ENCODE assay signal across 1 cellular context in the genomic region with DNA sequence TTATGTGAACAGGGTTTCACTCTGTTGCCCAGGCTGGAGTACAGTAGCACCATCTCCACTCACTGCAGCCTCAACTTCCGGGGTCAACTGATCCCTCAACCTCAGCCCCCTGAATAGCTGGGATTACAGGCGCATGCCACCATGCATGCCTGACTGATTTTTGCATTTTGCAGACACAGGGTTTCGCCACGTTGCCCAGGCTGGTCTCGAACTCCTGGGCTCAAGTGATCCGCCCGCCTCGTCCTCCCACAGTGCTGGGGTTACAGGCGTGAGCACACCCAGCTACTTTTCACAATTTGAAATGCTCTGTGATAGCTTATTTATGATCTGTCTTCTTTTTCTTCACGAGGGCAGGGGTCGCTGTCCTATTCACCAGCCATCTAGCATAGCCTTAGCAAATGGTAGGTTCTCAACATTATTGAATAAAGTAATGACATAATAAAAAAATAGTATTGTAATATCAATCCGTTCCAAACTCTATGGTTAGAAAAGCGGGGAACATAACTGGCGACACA.
TF ChIP-seq lines count a peak whose summit lies in the region.

No MANE protein-coding gene starts in this region.

TF ChIP-seq in K562, 482 proteins besides CTCF, POLR2A, EP300 and RAD21 (continued from another document):
- TF ChIP-seq, protein P1, sequence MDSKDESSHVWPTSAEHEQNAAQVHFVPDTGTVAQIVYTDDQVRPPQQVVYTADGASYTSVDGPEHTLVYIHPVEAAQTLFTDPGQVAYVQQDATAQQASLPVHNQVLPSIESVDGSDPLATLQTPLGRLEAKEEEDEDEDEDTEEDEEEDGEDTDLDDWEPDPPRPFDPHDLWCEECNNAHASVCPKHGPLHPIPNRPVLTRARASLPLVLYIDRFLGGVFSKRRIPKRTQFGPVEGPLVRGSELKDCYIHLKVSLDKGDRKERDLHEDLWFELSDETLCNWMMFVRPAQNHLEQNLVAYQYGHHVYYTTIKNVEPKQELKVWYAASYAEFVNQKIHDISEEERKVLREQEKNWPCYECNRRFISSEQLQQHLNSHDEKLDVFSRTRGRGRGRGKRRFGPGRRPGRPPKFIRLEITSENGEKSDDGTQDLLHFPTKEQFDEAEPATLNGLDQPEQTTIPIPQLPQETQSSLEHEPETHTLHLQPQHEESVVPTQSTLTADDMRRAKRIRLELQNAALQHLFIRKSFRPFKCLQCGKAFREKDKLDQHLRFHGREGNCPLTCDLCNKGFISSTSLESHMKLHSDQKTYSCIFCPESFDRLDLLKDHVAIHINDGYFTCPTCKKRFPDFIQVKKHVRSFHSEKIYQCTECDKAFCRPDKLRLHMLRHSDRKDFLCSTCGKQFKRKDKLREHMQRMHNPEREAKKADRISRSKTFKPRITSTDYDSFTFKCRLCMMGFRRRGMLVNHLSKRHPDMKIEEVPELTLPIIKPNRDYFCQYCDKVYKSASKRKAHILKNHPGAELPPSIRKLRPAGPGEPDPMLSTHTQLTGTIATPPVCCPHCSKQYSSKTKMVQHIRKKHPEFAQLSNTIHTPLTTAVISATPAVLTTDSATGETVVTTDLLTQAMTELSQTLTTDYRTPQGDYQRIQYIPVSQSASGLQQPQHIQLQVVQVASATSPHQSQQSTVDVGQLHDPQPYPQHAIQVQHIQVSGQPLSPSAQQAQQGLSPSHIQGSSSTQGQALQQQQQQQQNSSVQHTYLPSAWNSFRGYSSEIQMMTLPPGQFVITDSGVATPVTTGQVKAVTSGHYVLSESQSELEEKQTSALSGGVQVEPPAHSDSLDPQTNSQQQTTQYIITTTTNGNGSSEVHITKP (IDR thresholded peaks at IDR 0.05; ENCODE audit: partially characterized antibody) = peak; percentile 24
- TF ChIP-seq ZNF79 (CRISPR knock-in tag; IDR thresholded peaks at IDR 0.05; ENCODE audit: low read depth) (no peak), ESRRA (IDR thresholded peaks at IDR 0.05; ENCODE audit: borderline replicate concordance, low read depth) (no peak)
